12 cellular contexts compared by ENCODE assay signal in genomic region chr11:122253541-122254317, GRCh38.
DNase-seq lines count a peak whose midpoint lies in the region; ATAC-seq, FAIRE-seq and TF ChIP-seq lines count a peak whose summit lies in the region.
"Had no signal": no experiment of that assay in that cellular context is flagged by ENCODE, and none has a peak within 500 bp of the region (broad histone marks: within the 10 kb centered on the region; RNA-seq: fewer than 3 reads in every experiment).

No MANE protein-coding gene starts in this region.

- TF ChIP-seq POLR2A in right lobe of liver (IDR thresholded peaks at IDR 0.05) (no peak), HepG2 (IDR thresholded peaks at IDR 0.05; ENCODE audit: insufficient read depth in 1 of 2, low read depth in 2 of 2, low read length in 2 of 2) (no peak)

- no peak overlapping the region for H3K9ac ChIP-seq in HepG2 (ENCODE audit: insufficient read depth, low read depth, low read length)

- TF ChIP-seq EP300 in HepG2 (IDR thresholded peaks at IDR 0.05; ENCODE audit: low read depth in 2 of 2, low read length in 2 of 2), result no peak
- no peak for TF ChIP-seq EP300 in HepG2 (CRISPR knock-in tag; IDR thresholded peaks at IDR 0.05; ENCODE audit: borderline replicate concordance)

- H3K9me3 ChIP-seq in right lobe of liver, result no peaks in the 10 kb centered on the region
- no peaks in the 10 kb centered on the region for H3K9me3 ChIP-seq in HepG2 (ENCODE audit: low read length)
- H3K9me3 ChIP-seq: esophagus squamous epithelium had no signal

- no TSS peak for BruUV-seq in HepG2 (replicated peaks; lab: Mats Ljungman, UMichigan)

- no peak overlapping the region for H3K4me2 ChIP-seq in HepG2 (ENCODE audit: low read depth, low read length)

- in situ Hi-C loops in HepG2 (cut with HindIII; ENCODE audit: extremely low pct_ligation_motif_present, low pct_unique_long_range_greater_than_20kb), result no loop called here

- H3K4me1 ChIP-seq in right lobe of liver (no peaks in the 10 kb centered on the region), HepG2 (ENCODE audit: insufficient read depth, low read length) (no peaks in the 10 kb centered on the region)

- POLR2A ChIA-PET in HepG2 (lab: Yijun Ruan, JAX), result no interaction called here

- TF ChIP-seq CTCF in right lobe of liver (IDR thresholded peaks at IDR 0.05) (no peak), HepG2 (CRISPR knock-in tag; IDR thresholded peaks at IDR 0.05) (no peak), choroid plexus epithelial cell (conservative IDR thresholded peaks at IDR 0.05; ENCODE audit: low read depth, low read length) (no peak)

- no peak for TF ChIP-seq RAD21 in HepG2 (CRISPR knock-in tag; IDR thresholded peaks at IDR 0.05)

- H3K36me3 ChIP-seq in right lobe of liver (no peaks in the 10 kb centered on the region), HepG2 (replicated peaks in 1 of 2; ENCODE audit: control insufficient read depth in 1 of 2, insufficient read depth in 2 of 2, low read length in 2 of 2) (no peaks in the 10 kb centered on the region)
- H3K36me3 ChIP-seq: esophagus squamous epithelium had no signal

- no peak for FAIRE-seq in HepG2 (lab: Jason Lieb, UNC)

- H4K20me1 ChIP-seq in HepG2 (ENCODE audit: insufficient read depth, low read length), result no peaks in the 10 kb centered on the region

- CTCF ChIA-PET in HepG2 (lab: Yijun Ruan, JAX; ENCODE audit: low intra/inter-chr PET ratio, low total read pairs), result no interaction called here

- H3K79me2 ChIP-seq in HepG2 (ENCODE audit: insufficient read depth, low read length), result no peaks in the 10 kb centered on the region

- H3K27me3 ChIP-seq in right lobe of liver (no peaks in the 10 kb centered on the region), HepG2 (ENCODE audit: control insufficient read depth in 1 of 2, insufficient read depth in 2 of 2, low read length in 2 of 2) (no peaks in the 10 kb centered on the region)
- H3K27me3 ChIP-seq: esophagus squamous epithelium had no signal

- WGBS in right lobe of liver (ENCODE audit: insufficient coverage, low coverage, low lambda C conversion rate, missing lambda C conversion rate), result 33% methylated on average over 5 of the region's 5 CpGs
- 25% methylated on average over 5 of the region's 5 CpGs for WGBS in HepG2 (ENCODE audit: low lambda C conversion rate)

- no peak overlapping the region for H3K27ac ChIP-seq in right lobe of liver
- no peak overlapping the region for H3K27ac ChIP-seq in HepG2 (ENCODE audit: extremely low read length, insufficient read depth, low read length)

- DNase-seq in right lobe of liver, result no peak
- DNase-seq in HepG2 (ENCODE audit: low spot score), result no peak
- DNase-seq in choroid plexus epithelial cell (ENCODE audit: low read depth), result peak; percentile 65
- DNase-seq in left kidney (ENCODE audit: low read depth, low spot score), result peak; percentile 40
- DNase-seq in NCI-H446 treated with DMSO at 0.1 percent for 48 hours (lab: John Stamatoyannopoulos, UW), result no peak
- DNase-seq in NCI-H1694 (lab: John Stamatoyannopoulos, UW), result no peak
- DNase-seq: esophagus squamous epithelium; GDM1; stimulated activated CD8-positive, alpha-beta memory T cell treated with anti-CD3 and anti-CD28 coated beads, Interleukin-4, amount 100 ng/mL, for 48 hours; T1000 had no signal

- intact Hi-C loops in right lobe of liver (cut with DNase I) (no loop called here), HepG2 (cut with micrococcal nuclease; ENCODE audit: unreplicated experiment) (no loop called here)

- peak in 3 of 4 donors; percentile 36 to 64 (median 50) for ATAC-seq in right lobe of liver
- ATAC-seq in HepG2, result no peak
- ATAC-seq in GM19324 (IDR thresholded peaks at IDR 0.05; ENCODE audit: low FRiP score, unreplicated experiment), result no peak
- ATAC-seq in HG03108 (IDR thresholded peaks at IDR 0.05; ENCODE audit: unreplicated experiment), result no peak

- no peak overlapping the region for H2AFZ ChIP-seq in HepG2 (ENCODE audit: low read length)

- H3K4me3 ChIP-seq in right lobe of liver, result no peak overlapping the region
- H3K4me3 ChIP-seq in HepG2 (replicated peaks in 1 of 3; ENCODE audit: insufficient read depth in 1 of 3, low read depth in 2 of 3, low read length in 3 of 3), result no peak overlapping the region
- H3K4me3 ChIP-seq in choroid plexus epithelial cell (ENCODE audit: low read depth, low read length), result no peak overlapping the region
- H3K4me3 ChIP-seq: esophagus squamous epithelium had no signal

TF ChIP-seq in HepG2, 621 proteins besides CTCF, POLR2A, EP300 and RAD21:
- TF ChIP-seq SRSF9 (IDR thresholded peaks at IDR 0.05; ENCODE audit: borderline replicate concordance, insufficient read depth, low read depth, low read length, poor library complexity, severe bottlenecking), result no peak

Comparison
In these comparisons a context has a peak if more than half of its experiments do, and no peak if none do; other contexts are left out.
1. ATAC-seq: peak in right lobe of liver (3 of 4); none in HepG2 (single experiment), GM19324 (single experiment) and HG03108 (single experiment).
2. DNase-seq: peak in choroid plexus epithelial cell (single experiment) and left kidney (single experiment); none in right lobe of liver (0 of 3), HepG2 (single experiment), NCI-H446 treated with DMSO at 0.1 percent for 48 hours (single experiment) and NCI-H1694 (single experiment).